In genomic region chr14:90611936-90612335, GRCh38 we compare ENCODE assay signal across 19 cellular contexts.
DNase-seq lines count a peak whose midpoint lies in the region; ATAC-seq and TF ChIP-seq lines count a peak whose summit lies in the region.
"Had no signal": no experiment of that assay in that cellular context is flagged by ENCODE, and none has a peak within 500 bp of the region (broad histone marks: within the 10 kb centered on the region; RNA-seq: fewer than 3 reads in every experiment).

No MANE protein-coding gene starts in this region.

- peak; percentile 80 for DNase-seq in dermis blood vessel endothelial cell
- peak; percentile 39 to 83 for DNase-seq in lung microvascular endothelial cell (ENCODE audit: low read depth in 2 of 2)
- DNase-seq in stromal cell of bone marrow (ENCODE audit: low read depth), result peak; percentile 8
- no peak for DNase-seq in NCI-H524 treated with DMSO at 0.1 percent for 48 hours (lab: John Stamatoyannopoulos, UW)
- no peak for DNase-seq in activated CD8-positive, alpha-beta memory T cell treated with anti-CD3 and anti-CD28 coated beads, Interleukin-2, amount 50 U/mL, for 4 hours
- no peak for DNase-seq in head of caudate nucleus
- DNase-seq: activated naive CD8-positive, alpha-beta T cell treated with anti-CD3 and anti-CD28 coated beads, Interleukin-2, amount 10 ng/mL, durations not matched to agents 7 days and 5 days; AML-193; DND-41; mesenchymal stem cell; NCI-H2029; NCI-H446 treated with DMSO at 0.1 percent for 48 hours; Peyer's patch; T1000 had no signal

- intact Hi-C loops in head of caudate nucleus (cut with DNase I), result no loop called here

- peak; percentile 36; the same call in 1 of the 3 replicates for ATAC-seq in SK-N-SH treated with all-trans-retinoic acid at 6 μM for 48 hours
- no peak for ATAC-seq in GM19452 (IDR thresholded peaks at IDR 0.05; ENCODE audit: unreplicated experiment)
- ATAC-seq: K562; natural killer cell treated with Interleukin-12 subunit alpha and Interleukin-12 subunit beta and Interleukin-15 and Interleukin-18, amount 100 ng/mL, for 72 hours; stimulated activated effector memory CD8-positive, alpha-beta T cell treated with anti-CD3 and anti-CD28 coated beads, Interleukin-12 subunit alpha, Interleukin-12 subunit beta, amount 100 ng/mL, for 72 hours had no signal

TF ChIP-seq in SK-N-SH treated with all-trans-retinoic acid at 6 μM for 48 hours, 23 proteins besides CTCF, POLR2A, EP300 and RAD21:
- TF ChIP-seq ZC3H10 (CRISPR knock-in tag; IDR thresholded peaks at IDR 0.05), result no peak
- no peak for TF ChIP-seq TCF4 (CRISPR knock-in tag; IDR thresholded peaks at IDR 0.05; ENCODE audit: borderline replicate concordance)
- TF ChIP-seq ZNF565 (CRISPR knock-in tag; conservative IDR thresholded peaks at IDR 0.05; ENCODE audit: low read depth), result no peak
- TF ChIP-seq CREB5 (CRISPR knock-in tag; IDR thresholded peaks at IDR 0.05; ENCODE audit: low read depth), result no peak
- TF ChIP-seq TOX (CRISPR knock-in tag; IDR thresholded peaks at IDR 0.05; ENCODE audit: borderline replicate concordance), result no peak
- no peak for TF ChIP-seq PATZ1 (CRISPR knock-in tag; IDR thresholded peaks at IDR 0.05; ENCODE audit: borderline replicate concordance)
- no peak for TF ChIP-seq ISL1 (CRISPR knock-in tag; IDR thresholded peaks at IDR 0.05)
- TF ChIP-seq CSRNP3 (CRISPR knock-in tag; IDR thresholded peaks at IDR 0.05), result no peak
- no peak for TF ChIP-seq SNAI2 (CRISPR knock-in tag; IDR thresholded peaks at IDR 0.05)
- no peak for TF ChIP-seq ZFP30 (CRISPR knock-in tag; IDR thresholded peaks at IDR 0.05)
- TF ChIP-seq CSDC2 (CRISPR knock-in tag; IDR thresholded peaks at IDR 0.05), result no peak
- TF ChIP-seq ZFP3 (CRISPR knock-in tag; IDR thresholded peaks at IDR 0.05), result no peak
- no peak for TF ChIP-seq BACH2 (CRISPR knock-in tag; IDR thresholded peaks at IDR 0.05; ENCODE audit: borderline replicate concordance)
- TF ChIP-seq ZNF8 (CRISPR knock-in tag; IDR thresholded peaks at IDR 0.05), result no peak
- TF ChIP-seq GLIS3 (CRISPR knock-in tag; IDR thresholded peaks at IDR 0.05), result no peak
- TF ChIP-seq ESRRG (CRISPR knock-in tag; IDR thresholded peaks at IDR 0.05), result no peak
- no peak for TF ChIP-seq RARB (CRISPR knock-in tag; IDR thresholded peaks at IDR 0.05)
- TF ChIP-seq ARNTL (CRISPR knock-in tag; IDR thresholded peaks at IDR 0.05; ENCODE audit: borderline replicate concordance, low read depth), result no peak
- TF ChIP-seq, protein P1, sequence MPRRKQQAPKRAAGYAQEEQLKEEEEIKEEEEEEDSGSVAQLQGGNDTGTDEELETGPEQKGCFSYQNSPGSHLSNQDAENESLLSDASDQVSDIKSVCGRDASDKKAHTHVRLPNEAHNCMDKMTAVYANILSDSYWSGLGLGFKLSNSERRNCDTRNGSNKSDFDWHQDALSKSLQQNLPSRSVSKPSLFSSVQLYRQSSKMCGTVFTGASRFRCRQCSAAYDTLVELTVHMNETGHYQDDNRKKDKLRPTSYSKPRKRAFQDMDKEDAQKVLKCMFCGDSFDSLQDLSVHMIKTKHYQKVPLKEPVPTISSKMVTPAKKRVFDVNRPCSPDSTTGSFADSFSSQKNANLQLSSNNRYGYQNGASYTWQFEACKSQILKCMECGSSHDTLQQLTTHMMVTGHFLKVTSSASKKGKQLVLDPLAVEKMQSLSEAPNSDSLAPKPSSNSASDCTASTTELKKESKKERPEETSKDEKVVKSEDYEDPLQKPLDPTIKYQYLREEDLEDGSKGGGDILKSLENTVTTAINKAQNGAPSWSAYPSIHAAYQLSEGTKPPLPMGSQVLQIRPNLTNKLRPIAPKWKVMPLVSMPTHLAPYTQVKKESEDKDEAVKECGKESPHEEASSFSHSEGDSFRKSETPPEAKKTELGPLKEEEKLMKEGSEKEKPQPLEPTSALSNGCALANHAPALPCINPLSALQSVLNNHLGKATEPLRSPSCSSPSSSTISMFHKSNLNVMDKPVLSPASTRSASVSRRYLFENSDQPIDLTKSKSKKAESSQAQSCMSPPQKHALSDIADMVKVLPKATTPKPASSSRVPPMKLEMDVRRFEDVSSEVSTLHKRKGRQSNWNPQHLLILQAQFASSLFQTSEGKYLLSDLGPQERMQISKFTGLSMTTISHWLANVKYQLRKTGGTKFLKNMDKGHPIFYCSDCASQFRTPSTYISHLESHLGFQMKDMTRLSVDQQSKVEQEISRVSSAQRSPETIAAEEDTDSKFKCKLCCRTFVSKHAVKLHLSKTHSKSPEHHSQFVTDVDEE (CRISPR knock-in tag; IDR thresholded peaks at IDR 0.05), result no peak
- no peak for TF ChIP-seq OSR1 (CRISPR knock-in tag; IDR thresholded peaks at IDR 0.05)
TF ChIP-seq in SK-N-SH treated with all-trans-retinoic acid at 6 μM for 48 hours: peak in this region for 0.

Comparison
In these comparisons a context has a peak if more than half of its experiments do, and no peak if none do; other contexts are left out.
1. DNase-seq: peak in dermis blood vessel endothelial cell (single experiment), lung microvascular endothelial cell (2 of 2) and stromal cell of bone marrow (single experiment); none in NCI-H524 treated with DMSO at 0.1 percent for 48 hours (single experiment), activated CD8-positive, alpha-beta memory T cell treated with anti-CD3 and anti-CD28 coated beads, Interleukin-2, amount 50 U/mL, for 4 hours (single experiment) and head of caudate nucleus (0 of 42).